Comparison of ENCODE assay signal across 8 cellular contexts in the genomic region with DNA sequence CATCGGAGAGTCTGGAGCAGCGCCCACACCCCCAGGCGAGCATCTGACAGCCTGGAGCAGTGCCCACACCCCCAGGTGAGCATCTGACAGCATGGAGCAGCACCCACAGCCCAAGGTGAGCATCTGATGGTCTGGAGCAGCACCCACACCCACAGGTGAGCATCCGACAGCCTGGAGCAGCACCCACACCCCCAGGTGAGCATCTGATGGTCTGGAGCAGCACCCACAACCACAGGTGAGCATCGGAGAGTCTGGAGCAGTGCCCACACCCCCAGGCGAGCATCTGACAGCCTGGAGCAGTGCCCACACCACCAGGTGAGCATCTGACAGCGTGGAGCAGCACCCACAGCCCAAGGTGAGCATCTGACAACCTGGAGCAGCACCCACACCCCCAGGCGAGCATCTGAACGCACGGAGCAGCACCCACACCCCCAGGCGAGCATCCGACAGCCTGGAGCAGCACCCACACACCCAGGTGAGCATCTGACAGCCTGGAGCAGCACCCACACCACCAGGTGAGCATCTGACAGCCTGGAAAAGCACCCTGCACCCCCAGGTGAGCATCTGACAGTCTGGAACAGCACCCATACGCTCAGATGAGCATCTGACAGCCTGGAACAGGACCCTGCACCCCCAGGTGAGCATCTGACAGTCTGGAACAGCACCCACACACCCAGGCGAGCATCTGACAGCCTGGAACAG. TPM values are rescaled to one million over a fixed set of nuclear protein-coding genes. Genes with fewer than 3 reads are reported as not detected.
A peak's percentile ranks its signal among the peaks of the same experiment; 100 is the strongest.
DNase-seq lines count a peak whose midpoint lies in the region; ATAC-seq, FAIRE-seq and TF ChIP-seq lines count a peak whose summit lies in the region.
"Not testable (repeated sequence)": the region's sequence is repeated elsewhere in the genome, so short reads cannot be mapped to it uniquely, and the experiment has no call there.
"Had no signal": no experiment of that assay in that cellular context is flagged by ENCODE, and none has a peak within 500 bp of the region (broad histone marks: within the 10 kb centered on the region; RNA-seq: fewer than 3 reads in every experiment).

No MANE protein-coding gene starts in this region.

- peak; percentile 88 for FAIRE-seq in bronchial epithelial cell (lab: Jason Lieb, UNC)
- not testable (repeated sequence) for FAIRE-seq in kidney (lab: Jason Lieb, UNC)

- DNase-seq in T-helper 17 cell = peak; percentile 27 to 38 (median 37)
- peak; percentile 40 for DNase-seq in activated T-cell treated with anti-CD3 and anti-CD28 coated beads, Interleukin-2, amount 50 U/mL, for 24 hours
- not testable (repeated sequence) for DNase-seq in bronchial epithelial cell (ENCODE audit: low read depth)
- peak; percentile 9 for DNase-seq in globus pallidus (ENCODE audit: low spot score)
- peak; percentile 96 for DNase-seq in kidney
- DNase-seq in nucleus accumbens (lab: John Stamatoyannopoulos, UW) = peak in 29 of 56 donors; percentile 20 to 96 (median 62)
- DNase-seq in stimulated activated CD8-positive, alpha-beta memory T cell treated with anti-CD3 and anti-CD28 coated beads, Interleukin-4, amount 100 ng/mL, for 48 hours = peak; percentile 51

- peaks cover 47% of the 10 kb centered on the region for H3K27me3 Mint-ChIP-seq in T-helper 17 cell
- H3K27me3 Mint-ChIP-seq in activated T-cell treated with anti-CD3 and anti-CD28 coated beads, Interleukin-2, amount 50 U/mL, for 24 hours = peaks cover 48% of the 10 kb centered on the region

- H3K9me3 ChIP-seq in T-helper 17 cell (ENCODE audit: control insufficient read depth, low read length, poor library complexity, severe bottlenecking); kidney (ENCODE audit: control insufficient read depth in 1 of 2, low read length in 2 of 2): not testable (repeated sequence)

- H3K4me3 Mint-ChIP-seq in T-helper 17 cell; activated T-cell treated with anti-CD3 and anti-CD28 coated beads, Interleukin-2, amount 50 U/mL, for 24 hours: not testable (repeated sequence)

- not testable (repeated sequence) for ATAC-seq in T-helper 17 cell

- H3K27ac ChIP-seq in kidney (ENCODE audit: low read depth in 2 of 2, low read length in 2 of 2) = not testable (repeated sequence)

- H3K4me1 ChIP-seq in kidney (ENCODE audit: control insufficient read depth in 1 of 2, insufficient read depth in 1 of 2, low read depth in 1 of 2, low read length in 2 of 2) = not testable (repeated sequence)

- not testable (repeated sequence) for H3K9me3 Mint-ChIP-seq in activated T-cell treated with anti-CD3 and anti-CD28 coated beads, Interleukin-2, amount 50 U/mL, for 24 hours

- H3K36me3 ChIP-seq in bronchial epithelial cell (ENCODE audit: control insufficient read depth, insufficient read depth, low read length); kidney (ENCODE audit: control insufficient read depth in 1 of 2, insufficient read depth in 2 of 2, low read length in 2 of 2): not testable (repeated sequence)

- intact Hi-C loops in kidney (cut with DNase I) = not testable (repeated sequence)

- not testable (repeated sequence) for H3K36me3 Mint-ChIP-seq in T-helper 17 cell (ENCODE audit: low read depth); activated T-cell treated with anti-CD3 and anti-CD28 coated beads, Interleukin-2, amount 50 U/mL, for 24 hours (ENCODE audit: low read depth)

- not testable (repeated sequence) for TF ChIP-seq CTCF in bronchial epithelial cell (IDR thresholded peaks at IDR 0.05; ENCODE audit: insufficient read depth, low read length, severe bottlenecking); kidney (IDR thresholded peaks at IDR 0.05; ENCODE audit: borderline replicate concordance, extremely low read depth, insufficient read depth)

- not testable (repeated sequence) for H3K27me3 ChIP-seq in bronchial epithelial cell (ENCODE audit: control insufficient read depth, insufficient read depth, low read length)

- H3K27ac Mint-ChIP-seq in T-helper 17 cell = peak overlapping the region; percentile 32
- not testable (repeated sequence) for H3K27ac Mint-ChIP-seq in activated T-cell treated with anti-CD3 and anti-CD28 coated beads, Interleukin-2, amount 50 U/mL, for 24 hours

- H3K4me3 ChIP-seq in bronchial epithelial cell (ENCODE audit: low read depth, low read length); kidney (ENCODE audit: low read length in 2 of 2): not testable (repeated sequence)

- H3K4me1 Mint-ChIP-seq in T-helper 17 cell; activated T-cell treated with anti-CD3 and anti-CD28 coated beads, Interleukin-2, amount 50 U/mL, for 24 hours (ENCODE audit: low read depth): not testable (repeated sequence)

- H3K9ac ChIP-seq in kidney (ENCODE audit: low read length in 2 of 2) = not testable (repeated sequence)

RNA-seq across cellular contexts. Expression of a gene that starts 21.1 kb away (rescaled TPM):
- total RNA-seq in T-helper 17 cell (1 to 10 TPM in 1 of 2 donors, under 1 TPM in 1; 0.94 to 3.8 TPM), bronchial epithelial cell (0.13 TPM in 1 of 2 replicates, not detected in the other), kidney (4.0 TPM)
- polyA plus RNA-seq in kidney (ENCODE audit: insufficient read depth, low read depth, low replicate concordance) = 8.5 TPM
- total RNA-seq: PC-3 had no signal
